Comparison of ENCODE assay signal across 1 cellular context in genomic region chr17:46013127-46013501, GRCh38.
A peak's percentile ranks its signal among the peaks of the same experiment; 100 is the strongest.
TF ChIP-seq lines count a peak whose summit lies in the region.

No MANE protein-coding gene starts in this region.

TF ChIP-seq in HepG2, 621 proteins besides CTCF, POLR2A, EP300 and RAD21 (continued from another document and continues in another):
- peak; percentile 27; the same call in 1 of the 2 replicates for TF ChIP-seq ARID4A (CRISPR knock-in tag; IDR thresholded peaks at IDR 0.05; ENCODE audit: borderline replicate concordance)
- TF ChIP-seq ZNF570 (CRISPR knock-in tag; IDR thresholded peaks at IDR 0.05; ENCODE audit: borderline replicate concordance), result no peak
- peak; percentile 34; the same call in 1 of the 2 replicates for TF ChIP-seq HNF4G (IDR thresholded peaks at IDR 0.05; ENCODE audit: borderline replicate concordance, low read depth, low read length)
- no peak for TF ChIP-seq HNF4G (CRISPR knock-in tag; IDR thresholded peaks at IDR 0.05; ENCODE audit: borderline replicate concordance, low read depth)
- TF ChIP-seq HMGA1 (CRISPR knock-in tag; conservative IDR thresholded peaks at IDR 0.05), result no peak
- TF ChIP-seq PATZ1 (CRISPR knock-in tag; IDR thresholded peaks at IDR 0.05), result peak; percentile 90
- TF ChIP-seq SP140L (CRISPR knock-in tag; IDR thresholded peaks at IDR 0.05; ENCODE audit: borderline replicate concordance), result no peak
- 0 out of 2 replicates have a peak, but pooled peaks have one; percentile 50 for TF ChIP-seq ZNF225 (CRISPR knock-in tag; IDR thresholded peaks at IDR 0.05)
- TF ChIP-seq ZFX (CRISPR knock-in tag; IDR thresholded peaks at IDR 0.05; ENCODE audit: low read depth), result peak; percentile 54
- 0 out of 2 replicates have a peak, but pooled peaks have one; percentile 18 for TF ChIP-seq FOXO1 (CRISPR knock-in tag; IDR thresholded peaks at IDR 0.05)
- peak; percentile 77 for TF ChIP-seq THAP9 (CRISPR knock-in tag; IDR thresholded peaks at IDR 0.05; ENCODE audit: borderline replicate concordance)
- TF ChIP-seq ZNF550 (CRISPR knock-in tag; IDR thresholded peaks at IDR 0.05; ENCODE audit: borderline replicate concordance), result peak; percentile 54; the same call in 1 of the 2 replicates
- peak; percentile 76 for TF ChIP-seq BCL6 (CRISPR knock-in tag; IDR thresholded peaks at IDR 0.05)
- TF ChIP-seq ZNF350 (CRISPR knock-in tag; IDR thresholded peaks at IDR 0.05; ENCODE audit: borderline replicate concordance, low read depth), result peak; percentile 46; the same call in 1 of the 2 replicates
- TF ChIP-seq PAWR (CRISPR knock-in tag; IDR thresholded peaks at IDR 0.05; ENCODE audit: borderline replicate concordance), result no peak
- TF ChIP-seq KLF15 (CRISPR knock-in tag; IDR thresholded peaks at IDR 0.05; ENCODE audit: borderline replicate concordance), result no peak
- TF ChIP-seq U2AF2 (IDR thresholded peaks at IDR 0.05; ENCODE audit: low read depth, low read length), result no peak
- TF ChIP-seq ZBTB40 (IDR thresholded peaks at IDR 0.05), result no peak
- TF ChIP-seq ZBTB40 (CRISPR knock-in tag; IDR thresholded peaks at IDR 0.05), result no peak
- 0 out of 2 replicates have a peak, but pooled peaks have one; percentile 27 for TF ChIP-seq ZMYM4 (CRISPR knock-in tag; IDR thresholded peaks at IDR 0.05)
- TF ChIP-seq ZMYM2 (CRISPR knock-in tag; IDR thresholded peaks at IDR 0.05), result no peak
- no peak for TF ChIP-seq ZNF234 (CRISPR knock-in tag; conservative IDR thresholded peaks at IDR 0.05)
- TF ChIP-seq PAX8 (CRISPR knock-in tag; IDR thresholded peaks at IDR 0.05; ENCODE audit: borderline replicate concordance), result peak; percentile 62; the same call in 1 of the 2 replicates
- TF ChIP-seq ZBTB7B (CRISPR knock-in tag; IDR thresholded peaks at IDR 0.05), result peak; percentile 25; the same call in 1 of the 2 replicates
- TF ChIP-seq MLX (CRISPR knock-in tag; IDR thresholded peaks at IDR 0.05), result no peak
- no peak for TF ChIP-seq ZNF747 (CRISPR knock-in tag; IDR thresholded peaks at IDR 0.05; ENCODE audit: borderline replicate concordance)
- 0 out of 2 replicates have a peak, but pooled peaks have one; percentile 23 for TF ChIP-seq ZNF547 (CRISPR knock-in tag; IDR thresholded peaks at IDR 0.05)
- TF ChIP-seq NR2F6 (IDR thresholded peaks at IDR 0.05), result peak; percentile 57; the same call in 1 of the 2 replicates
- peak; percentile 71 for TF ChIP-seq NR2F6 (CRISPR knock-in tag; IDR thresholded peaks at IDR 0.05)
- TF ChIP-seq ZNF776 (CRISPR knock-in tag; IDR thresholded peaks at IDR 0.05), result no peak
- peak; percentile 92; the same call in 1 of the 2 replicates for TF ChIP-seq THRA (CRISPR knock-in tag; IDR thresholded peaks at IDR 0.05; ENCODE audit: borderline replicate concordance)
- TF ChIP-seq ZSCAN29 (CRISPR knock-in tag; conservative IDR thresholded peaks at IDR 0.05), result 0 out of 2 replicates have a peak, but pooled peaks have one; percentile 37
- TF ChIP-seq ZIK1 (CRISPR knock-in tag; IDR thresholded peaks at IDR 0.05; ENCODE audit: borderline replicate concordance, low read depth), result 0 out of 2 replicates have a peak, but pooled peaks have one; percentile 31
- peak; percentile 48; the same call in 1 of the 2 replicates for TF ChIP-seq UBTF (CRISPR knock-in tag; IDR thresholded peaks at IDR 0.05)
- TF ChIP-seq ELF3 (CRISPR knock-in tag; IDR thresholded peaks at IDR 0.05), result 0 out of 2 replicates have a peak, but pooled peaks have one; percentile 6
